Comparison of ENCODE assay signal across 8 cellular contexts in genomic region chr20:32585011-32585518, GRCh38. TPM values are rescaled to one million over a fixed set of nuclear protein-coding genes. Genes with fewer than 3 reads are reported as not detected.
A peak's percentile ranks its signal among the peaks of the same experiment; 100 is the strongest.
DNase-seq lines count a peak whose midpoint lies in the region; ATAC-seq and TF ChIP-seq lines count a peak whose summit lies in the region.

A gene with protein sequence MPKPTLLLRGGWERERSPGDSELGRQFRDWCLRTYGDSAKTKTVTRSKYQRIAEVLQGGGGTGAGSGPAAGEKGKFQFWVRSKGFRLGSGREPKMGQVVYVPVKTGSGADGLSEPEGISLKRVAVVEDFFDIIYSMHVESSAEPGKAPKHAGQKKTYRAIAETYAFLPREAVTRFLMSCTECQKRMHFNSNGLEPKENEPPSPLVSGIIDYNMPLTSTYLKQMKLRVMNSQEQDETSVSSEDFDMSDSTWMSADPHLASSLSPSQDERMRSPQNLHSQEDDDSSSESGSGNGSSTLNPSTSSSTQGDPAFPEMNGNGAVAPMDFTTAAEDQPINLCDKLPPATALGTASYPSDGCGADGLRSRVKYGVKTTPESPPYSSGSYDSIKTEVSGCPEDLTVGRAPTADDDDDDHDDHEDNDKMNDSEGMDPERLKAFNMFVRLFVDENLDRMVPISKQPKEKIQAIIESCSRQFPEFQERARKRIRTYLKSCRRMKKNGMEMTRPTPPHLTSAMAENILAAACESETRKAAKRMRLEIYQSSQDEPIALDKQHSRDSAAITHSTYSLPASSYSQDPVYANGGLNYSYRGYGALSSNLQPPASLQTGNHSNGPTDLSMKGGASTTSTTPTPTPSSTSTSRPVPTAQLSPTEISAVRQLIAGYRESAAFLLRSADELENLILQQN (minus strand): TSS chr20:32585333. CDS start chr20:32584890, 443 bp downstream.

- H3K9ac ChIP-seq in liver (ENCODE audit: low read depth in 1 of 2, low read length in 2 of 2), result no peak within 1 kb of the TSS

- H3K4me3 ChIP-seq in liver (ENCODE audit: low read depth in 1 of 3, low read length in 3 of 3), result peak within 1 kb of the TSS in 2 of 3 donors; percentile 63 to 75

- 2% methylated on average over 71 of the region's 72 CpGs for WGBS in liver

- peaks cover 0 to 8% (median 3%) of the 10 kb centered on the region in 4 donors for H3K27me3 ChIP-seq in liver (ENCODE audit: control insufficient read depth in 4 of 4, insufficient read depth in 4 of 4, low read length in 3 of 4)

- no peak within 1 kb of the TSS for H3K27ac ChIP-seq in liver (ENCODE audit: low read depth in 1 of 2, low read length in 2 of 2)

- no peaks in the 10 kb centered on the region for H3K36me3 ChIP-seq in liver (ENCODE audit: control insufficient read depth in 4 of 4, insufficient read depth in 3 of 4, low read depth in 1 of 4, low read length in 3 of 4)

- TF ChIP-seq CTCF in liver (IDR thresholded peaks at IDR 0.05; ENCODE audit: low read depth, low read length, missing input control), result no peak

- peak; percentile 54 for DNase-seq in Daoy (ENCODE audit: low read depth)
- DNase-seq in M059J (ENCODE audit: low read depth), result peak; percentile 43
- peak; percentile 48 to 57 for DNase-seq in activated CD4-positive, alpha-beta T cell treated with anti-CD3 and anti-CD28 coated beads for 4 hours
- peak; percentile 11 for DNase-seq in dermis blood vessel endothelial cell
- DNase-seq in stimulated activated naive CD4-positive, alpha-beta T cell (lab: John Stamatoyannopoulos, UW), result peak in 5 of 6 experiments; percentile 18 to 48 (median 35)
- no peak for DNase-seq in MV-4-11 (lab: John Stamatoyannopoulos, UW)

- no peaks in the 10 kb centered on the region for H3K9me3 ChIP-seq in liver (ENCODE audit: control insufficient read depth in 4 of 4, low read length in 3 of 4)

- no peak for ATAC-seq in HG02870 (IDR thresholded peaks at IDR 0.05; ENCODE audit: unreplicated experiment)

- peaks cover 3 to 15% (median 12%) of the 10 kb centered on the region in 4 donors for H3K4me1 ChIP-seq in liver (ENCODE audit: control insufficient read depth in 4 of 4, insufficient read depth in 4 of 4, low read length in 3 of 4)

- no peak for TF ChIP-seq RAD21 in liver (IDR thresholded peaks at IDR 0.05)

TF ChIP-seq in liver, 16 proteins besides CTCF, POLR2A, EP300 and RAD21:
- TF ChIP-seq MAX (IDR thresholded peaks at IDR 0.05) (no peak), GABPA (IDR thresholded peaks at IDR 0.05 in 1 of 2, conservative IDR thresholded peaks at IDR 0.05 in 1 of 2) (no peak), TAF1 (conservative IDR thresholded peaks at IDR 0.05) (no peak), EGR1 (IDR thresholded peaks at IDR 0.05; ENCODE audit: low read depth in 2 of 2) (no peak), YY1 (IDR thresholded peaks at IDR 0.05) (no peak), JUND (IDR thresholded peaks at IDR 0.05) (no peak), NR2F2 (IDR thresholded peaks at IDR 0.05) (no peak), SP1 (IDR thresholded peaks at IDR 0.05) (no peak), HNF4A (conservative IDR thresholded peaks at IDR 0.05) (no peak), HNF4G (IDR thresholded peaks at IDR 0.05) (no peak), RXRA (IDR thresholded peaks at IDR 0.05) (no peak), FOXA2 (IDR thresholded peaks at IDR 0.05) (no peak), FOXA1 (IDR thresholded peaks at IDR 0.05) (no peak), ATF3 (IDR thresholded peaks at IDR 0.05) (no peak)
- TF ChIP-seq, protein P1, sequence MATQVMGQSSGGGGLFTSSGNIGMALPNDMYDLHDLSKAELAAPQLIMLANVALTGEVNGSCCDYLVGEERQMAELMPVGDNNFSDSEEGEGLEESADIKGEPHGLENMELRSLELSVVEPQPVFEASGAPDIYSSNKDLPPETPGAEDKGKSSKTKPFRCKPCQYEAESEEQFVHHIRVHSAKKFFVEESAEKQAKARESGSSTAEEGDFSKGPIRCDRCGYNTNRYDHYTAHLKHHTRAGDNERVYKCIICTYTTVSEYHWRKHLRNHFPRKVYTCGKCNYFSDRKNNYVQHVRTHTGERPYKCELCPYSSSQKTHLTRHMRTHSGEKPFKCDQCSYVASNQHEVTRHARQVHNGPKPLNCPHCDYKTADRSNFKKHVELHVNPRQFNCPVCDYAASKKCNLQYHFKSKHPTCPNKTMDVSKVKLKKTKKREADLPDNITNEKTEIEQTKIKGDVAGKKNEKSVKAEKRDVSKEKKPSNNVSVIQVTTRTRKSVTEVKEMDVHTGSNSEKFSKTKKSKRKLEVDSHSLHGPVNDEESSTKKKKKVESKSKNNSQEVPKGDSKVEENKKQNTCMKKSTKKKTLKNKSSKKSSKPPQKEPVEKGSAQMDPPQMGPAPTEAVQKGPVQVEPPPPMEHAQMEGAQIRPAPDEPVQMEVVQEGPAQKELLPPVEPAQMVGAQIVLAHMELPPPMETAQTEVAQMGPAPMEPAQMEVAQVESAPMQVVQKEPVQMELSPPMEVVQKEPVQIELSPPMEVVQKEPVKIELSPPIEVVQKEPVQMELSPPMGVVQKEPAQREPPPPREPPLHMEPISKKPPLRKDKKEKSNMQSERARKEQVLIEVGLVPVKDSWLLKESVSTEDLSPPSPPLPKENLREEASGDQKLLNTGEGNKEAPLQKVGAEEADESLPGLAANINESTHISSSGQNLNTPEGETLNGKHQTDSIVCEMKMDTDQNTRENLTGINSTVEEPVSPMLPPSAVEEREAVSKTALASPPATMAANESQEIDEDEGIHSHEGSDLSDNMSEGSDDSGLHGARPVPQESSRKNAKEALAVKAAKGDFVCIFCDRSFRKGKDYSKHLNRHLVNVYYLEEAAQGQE (IDR thresholded peaks at IDR 0.05), result no peak

RNA-seq across cellular contexts. Expression of the gene that starts here (rescaled TPM):
- total RNA-seq in Daoy (2014; rRNA removed; shearing (Covaris generic)), result 11.3 and 11.8 TPM in 2 replicates
- total RNA-seq in M059J (2014; rRNA removed; shearing (Covaris generic)), result 10.3 and 14.2 TPM in 2 replicates
- total RNA-seq in dermis blood vessel endothelial cell, result 15.8 and 16.5 TPM in 2 replicates
- 1 to 10 TPM; 2.2 to 6.8 TPM for total RNA-seq in liver
- 1 to 10 TPM; 3.1 to 5.4 TPM for polyA plus RNA-seq in liver
